Comparison of ENCODE assay signal across 8 cellular contexts in the genomic region with DNA sequence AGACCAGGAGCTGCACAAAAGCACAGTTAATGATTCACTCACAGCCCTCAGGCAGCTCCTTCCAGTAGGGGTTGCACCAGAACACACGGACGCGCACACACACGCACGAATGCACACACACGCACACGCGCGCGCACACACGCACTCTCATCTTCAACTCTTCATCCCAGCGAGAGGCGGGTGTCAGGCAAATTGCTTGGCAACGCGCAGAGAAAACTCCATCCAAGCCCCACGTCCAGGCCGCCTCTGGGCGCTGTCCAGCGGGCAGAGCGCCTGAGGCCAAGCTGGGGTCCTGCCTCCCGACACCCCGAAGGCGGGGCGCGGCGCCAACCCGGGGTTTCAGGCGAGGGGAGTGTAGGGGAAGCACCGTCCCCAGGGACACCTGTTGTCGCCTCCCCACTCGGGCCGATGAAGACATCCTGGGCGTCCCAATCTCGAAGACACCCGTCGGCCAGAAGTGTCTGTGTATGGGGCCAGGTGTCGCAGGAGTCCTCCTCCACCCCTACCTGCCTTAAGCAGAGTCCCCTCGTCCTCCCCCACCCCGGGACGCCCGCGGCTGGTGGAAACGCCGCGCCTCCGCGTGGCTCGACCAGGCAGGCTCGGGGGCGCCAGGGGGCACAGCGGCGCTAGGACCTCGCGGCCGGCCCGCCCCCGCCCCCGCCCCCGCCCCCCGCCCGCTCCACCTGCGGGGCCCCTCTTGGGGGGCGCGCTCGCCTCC. TPM values are rescaled to one million over a fixed set of nuclear protein-coding genes. Genes with fewer than 3 reads are reported as not detected.
A peak's percentile ranks its signal among the peaks of the same experiment; 100 is the strongest.
DNase-seq lines count a peak whose midpoint lies in the region; ATAC-seq, FAIRE-seq and TF ChIP-seq lines count a peak whose summit lies in the region.

No MANE protein-coding gene starts in this region.

- H3K4me1 ChIP-seq in HepG2 (ENCODE audit: insufficient read depth, low read length): peaks cover 22% of the 10 kb centered on the region

- H3K4me2 ChIP-seq in HepG2 (ENCODE audit: low read depth, low read length): peak overlapping the region; percentile 94

- H4K20me1 ChIP-seq in HepG2 (ENCODE audit: insufficient read depth, low read length): no peaks in the 10 kb centered on the region

- peak overlapping the region; percentile 56 for H3K9ac ChIP-seq in HepG2 (ENCODE audit: insufficient read depth, low read depth, low read length)

- H3K79me2 ChIP-seq in HepG2 (ENCODE audit: insufficient read depth, low read length): no peaks in the 10 kb centered on the region

- in situ Hi-C loops in HepG2 (cut with HindIII; ENCODE audit: extremely low pct_ligation_motif_present, low pct_unique_long_range_greater_than_20kb): no loop called here

- CTCF ChIA-PET in HepG2 (lab: Yijun Ruan, JAX; ENCODE audit: low intra/inter-chr PET ratio, low total read pairs): interaction anchor here (1.0 kb wide), 1 partner anchor 167 kb away, joined by 3 read pairs; no protein-coding TSS in a partner anchor

- TF ChIP-seq CTCF in GM06990 (IDR thresholded peaks at IDR 0.05; ENCODE audit: insufficient read depth, low read length, poor library complexity, severe bottlenecking) (no peak), dorsolateral prefrontal cortex (IDR thresholded peaks at IDR 0.05 in 54 of 56, conservative IDR thresholded peaks at IDR 0.05 in 2 of 56; ENCODE audit: low read depth in 1 of 56, partially characterized antibody in 56 of 56) (no peak), HepG2 (CRISPR knock-in tag; IDR thresholded peaks at IDR 0.05) (peak; percentile 23; the same call in 1 of the 2 replicates)

- H3K4me3 ChIP-seq in GM06990 (replicated peaks; ENCODE audit: low read depth, low read length): no peak overlapping the region
- peak overlapping the region; percentile 83 for H3K4me3 ChIP-seq in H7 (ENCODE audit: insufficient read depth, low read depth, low read length)
- H3K4me3 ChIP-seq in MG63: no peak overlapping the region
- peak overlapping the region; percentile 50 to 89 (median 69) for H3K4me3 ChIP-seq in dorsolateral prefrontal cortex
- peak overlapping the region; percentile 63 to 84 (median 71) for H3K4me3 ChIP-seq in HepG2 (replicated peaks in 1 of 3; ENCODE audit: insufficient read depth in 1 of 3, low read depth in 2 of 3, low read length in 3 of 3)

- peak; percentile 89 for FAIRE-seq in HepG2 (lab: Jason Lieb, UNC)

- TF ChIP-seq POLR2A in HepG2 (IDR thresholded peaks at IDR 0.05; ENCODE audit: insufficient read depth in 1 of 2, low read depth in 2 of 2, low read length in 2 of 2): 0 out of 4 replicates have a peak, but pooled peaks of 1 of the 2 experiments have one; percentile 38

- TF ChIP-seq EP300 in HepG2 (IDR thresholded peaks at IDR 0.05; ENCODE audit: low read depth in 2 of 2, low read length in 2 of 2) (no peak), HepG2 (CRISPR knock-in tag; IDR thresholded peaks at IDR 0.05; ENCODE audit: borderline replicate concordance) (no peak)

- BruUV-seq in HepG2 (replicated peaks; lab: Mats Ljungman, UMichigan): no TSS peak

- no peaks in the 10 kb centered on the region for H3K36me3 Mint-ChIP-seq in stimulated activated effector memory CD8-positive, alpha-beta T cell treated with anti-CD3 and anti-CD28 coated beads, Interleukin-12 subunit alpha, Interleukin-12 subunit beta, amount 100 ng/mL, for 72 hours

- peak overlapping the region; percentile 67 for H3K4me3 Mint-ChIP-seq in stimulated activated effector memory CD8-positive, alpha-beta T cell treated with anti-CD3 and anti-CD28 coated beads, Interleukin-12 subunit alpha, Interleukin-12 subunit beta, amount 100 ng/mL, for 72 hours

- POLR2A ChIA-PET in HepG2 (lab: Yijun Ruan, JAX): interaction anchor here (0.6 to 2.5 kb wide), 12 partner anchors 11 to 217 kb away, joined by 3 to 14 read pairs (median 3); partner anchors contain the start of genes GTF2A1 and SEL1L

- H3K36me3 ChIP-seq in GM06990 (ENCODE audit: control insufficient read depth, insufficient read depth, low read length): no peaks in the 10 kb centered on the region
- no peaks in the 10 kb centered on the region for H3K36me3 ChIP-seq in H7 (replicated peaks; ENCODE audit: control insufficient read depth, insufficient read depth, low read length)
- no peaks in the 10 kb centered on the region for H3K36me3 ChIP-seq in MG63
- no peaks in the 10 kb centered on the region for H3K36me3 ChIP-seq in HepG2 (replicated peaks in 1 of 2; ENCODE audit: control insufficient read depth in 1 of 2, insufficient read depth in 2 of 2, low read length in 2 of 2)

- H3K9me3 ChIP-seq in MG63: no peaks in the 10 kb centered on the region
- H3K9me3 ChIP-seq in HepG2 (ENCODE audit: low read length): no peaks in the 10 kb centered on the region

- peaks cover 17% of the 10 kb centered on the region for H3K4me1 Mint-ChIP-seq in stimulated activated effector memory CD8-positive, alpha-beta T cell treated with anti-CD3 and anti-CD28 coated beads, Interleukin-12 subunit alpha, Interleukin-12 subunit beta, amount 100 ng/mL, for 72 hours

- H3K9me3 Mint-ChIP-seq in stimulated activated effector memory CD8-positive, alpha-beta T cell treated with anti-CD3 and anti-CD28 coated beads, Interleukin-12 subunit alpha, Interleukin-12 subunit beta, amount 100 ng/mL, for 72 hours: no peaks in the 10 kb centered on the region

- H3K27ac Mint-ChIP-seq in stimulated activated effector memory CD8-positive, alpha-beta T cell treated with anti-CD3 and anti-CD28 coated beads, Interleukin-12 subunit alpha, Interleukin-12 subunit beta, amount 100 ng/mL, for 72 hours: no peak overlapping the region

- H3K27ac ChIP-seq in dorsolateral prefrontal cortex: peak overlapping the region in 34 of 59 donors; percentile 1 to 80 (median 49)
- peak overlapping the region; percentile 47 for H3K27ac ChIP-seq in HepG2 (ENCODE audit: extremely low read length, insufficient read depth, low read length)

- ATAC-seq in HepG2: peak; percentile 85
- ATAC-seq in stimulated activated effector memory CD8-positive, alpha-beta T cell treated with anti-CD3 and anti-CD28 coated beads, Interleukin-12 subunit alpha, Interleukin-12 subunit beta, amount 100 ng/mL, for 72 hours: peak; percentile 63

- TF ChIP-seq RAD21 in HepG2 (CRISPR knock-in tag; IDR thresholded peaks at IDR 0.05): 0 out of 2 replicates have a peak, but pooled peaks have one; percentile 21

- intact Hi-C loops in dorsolateral prefrontal cortex (cut with DNase I) (no loop called here), HepG2 (cut with micrococcal nuclease; ENCODE audit: unreplicated experiment) (loop anchor here (1.0 kb wide), 2 partner anchors 132 to 166 kb away; no protein-coding TSS in a partner anchor)

- WGBS in HepG2 (ENCODE audit: low lambda C conversion rate): under 1% methylated on average over 42 of the region's 65 CpGs

- peak; percentile 22 for DNase-seq in GM06990 (ENCODE audit: extremely low read depth, insufficient read length)
- DNase-seq in H7: peak; percentile 79
- DNase-seq in MG63: peak; percentile 12
- DNase-seq in UCSD-AML1 (lab: John Stamatoyannopoulos, UW; ENCODE audit: unreplicated experiment): peak; percentile 56
- peak in 7 of 10 donors; percentile 18 to 55 (median 36) for DNase-seq in dorsolateral prefrontal cortex
- peak; percentile 55 for DNase-seq in HepG2 (ENCODE audit: low spot score)
- DNase-seq in stimulated activated effector memory CD8-positive, alpha-beta T cell treated with anti-CD3 and anti-CD28 coated beads, Interleukin-12 subunit alpha, Interleukin-12 subunit beta, amount 100 ng/mL, for 72 hours (ENCODE audit: low spot score in 2 of 2): peak in 1 of 2 donors; percentile 52
- no peak for DNase-seq in amniotic stem cell (lab: John Stamatoyannopoulos, UW)

- H2AFZ ChIP-seq in HepG2 (ENCODE audit: low read length): peak overlapping the region; percentile 74

- H3K27me3 ChIP-seq in GM06990 (replicated peaks; ENCODE audit: control insufficient read depth, insufficient read depth, low read length) (peaks cover 2% of the 10 kb centered on the region; the same call in 1 of the 2 replicates), H7 (ENCODE audit: control insufficient read depth, insufficient read depth, low read length) (peaks cover 11% of the 10 kb centered on the region), MG63 (peaks cover 21% of the 10 kb centered on the region), dorsolateral prefrontal cortex (peaks cover 0 to 25% (median 4%) of the 10 kb centered on the region in 45 donors), HepG2 (ENCODE audit: control insufficient read depth in 1 of 2, insufficient read depth in 2 of 2, low read length in 2 of 2) (no peaks in the 10 kb centered on the region; a peak in 2 of 5 replicates)

TF ChIP-seq in HepG2, 621 proteins besides CTCF, POLR2A, EP300 and RAD21 (continues in another document):
- TF ChIP-seq ZNF337 (CRISPR knock-in tag; IDR thresholded peaks at IDR 0.05; ENCODE audit: borderline replicate concordance, low read depth): no peak
- TF ChIP-seq ZNF549 (CRISPR knock-in tag; IDR thresholded peaks at IDR 0.05): no peak

RNA-seq across cellular contexts. Expression of gene STON2, which starts 35.6 kb away (rescaled TPM):
- total RNA-seq in H7 (2014; rRNA removed; shearing (Covaris generic)): 26.9 and 28.5 TPM in 2 replicates
- total RNA-seq in MG63 (2014; rRNA removed; shearing (Covaris generic); ENCODE audit: low replicate concordance): not detected in 2 replicates
- total RNA-seq in dorsolateral prefrontal cortex (100 to 1,000 TPM in 73 of 120 experiments, 10 to 100 TPM in 47; 50.5 to 280 (median 107) TPM), HepG2 (2016; rRNA removed; fragmentation: Illumina TruSeq; extraction: Trizol) (11.0 and 13.8 TPM in 2 replicates)
- total RNA-seq in HepG2 (2016; cell fraction: cytosol; rRNA removed; fragmentation: Illumina TruSeq; extraction: Trizol; ENCODE audit: low read depth): 1.8 and 2.0 TPM in 2 replicates
- 10.5 and 13.2 TPM in 2 replicates for total RNA-seq in HepG2 (2016; cell fraction: insoluble cytoplasmic fraction; rRNA removed; fragmentation: Illumina TruSeq; extraction: Trizol)
- 3.1 and 3.8 TPM in 2 replicates for total RNA-seq in HepG2 (2016; cell fraction: membrane; rRNA removed; fragmentation: Illumina TruSeq; extraction: Trizol)
- 12.7 and 16.5 TPM in 2 replicates for total RNA-seq in HepG2 (2016; cell fraction: nucleus; rRNA removed; fragmentation: Illumina TruSeq; extraction: Trizol)
- polyA plus RNA-seq in HepG2 (2011; rRNA removed): 2.1 and 2.4 TPM in 2 replicates
- polyA plus RNA-seq in HepG2 (2011; cell fraction: cytosol; rRNA removed): 0.71 and 1.6 TPM in 2 replicates
- polyA plus RNA-seq in HepG2 (2011; cell fraction: nucleus; rRNA removed): 2.0 and 3.8 TPM in 2 replicates
- polyA plus RNA-seq in HepG2 (2012): 1.3 and 1.6 TPM in 2 replicates
- polyA plus RNA-seq in HepG2 (2016; cell fraction: cytosol; fragmentation: Illumina TruSeq; extraction: Trizol; ENCODE audit: low read depth): 0.23 and 0.43 TPM in 2 replicates
- polyA plus RNA-seq in HepG2 (2016; cell fraction: insoluble cytoplasmic fraction; fragmentation: Illumina TruSeq; extraction: Trizol; ENCODE audit: low read depth): 2.4 TPM in 2 replicates
- 0.57 and 0.77 TPM in 2 replicates for polyA plus RNA-seq in HepG2 (2016; cell fraction: membrane; fragmentation: Illumina TruSeq; extraction: Trizol; ENCODE audit: low read depth)
- polyA plus RNA-seq in HepG2 (2016; cell fraction: nucleus; fragmentation: Illumina TruSeq; extraction: Trizol; ENCODE audit: insufficient read depth, low read depth): 2.7 and 4.2 TPM in 2 replicates
- polyA minus RNA-seq in HepG2 (2011; rRNA and poly(A)+ RNA removed; ENCODE audit: low replicate concordance): 15.1 and 91.4 TPM in 2 replicates
- 6.2 and 6.7 TPM in 2 replicates for polyA minus RNA-seq in HepG2 (2011; cell fraction: cytosol; rRNA and poly(A)+ RNA removed)
- polyA minus RNA-seq in HepG2 (2011; cell fraction: nucleus; rRNA and poly(A)+ RNA removed): 14.8 and 17.2 TPM in 2 replicates

Comparison
In these comparisons a context has a peak if more than half of its experiments do, and no peak if none do; other contexts are left out.
1. H3K4me3 ChIP-seq: peak in H7 (single experiment), dorsolateral prefrontal cortex (59 of 59) and HepG2 (3 of 3); none in GM06990 (single experiment) and MG63 (single experiment).